ENCODE assay signal across 1 cellular context in the genomic region with DNA sequence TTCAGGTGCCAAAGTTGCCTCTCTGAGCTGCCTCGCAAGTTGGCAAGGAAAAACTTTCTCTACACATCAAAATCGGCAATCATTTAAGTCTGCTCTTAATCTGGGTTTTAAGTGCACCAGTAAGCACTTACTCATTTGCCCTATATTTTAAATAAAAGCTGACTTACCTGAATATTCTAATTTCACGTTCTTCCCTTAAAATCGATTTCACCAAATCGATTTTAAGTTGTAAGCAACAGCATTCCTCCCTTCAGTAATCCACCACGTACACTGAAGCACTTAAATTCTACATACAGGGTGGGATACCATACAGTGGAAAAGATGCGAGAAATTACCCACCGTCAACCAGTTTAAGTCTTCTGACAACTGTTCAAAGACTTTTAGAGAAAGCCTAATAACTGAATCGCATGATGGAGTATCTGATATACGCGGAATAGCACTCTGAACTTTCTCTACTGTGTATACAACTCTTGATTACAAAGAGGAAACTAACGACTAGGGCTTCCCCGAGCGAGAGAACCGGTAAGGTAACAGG.
TF ChIP-seq lines count a peak whose summit lies in the region.

No MANE protein-coding gene starts in this region.

TF ChIP-seq in WTC11, 78 proteins besides CTCF, POLR2A, EP300 and RAD21 (continued from another document):
- TF ChIP-seq, protein P1, sequence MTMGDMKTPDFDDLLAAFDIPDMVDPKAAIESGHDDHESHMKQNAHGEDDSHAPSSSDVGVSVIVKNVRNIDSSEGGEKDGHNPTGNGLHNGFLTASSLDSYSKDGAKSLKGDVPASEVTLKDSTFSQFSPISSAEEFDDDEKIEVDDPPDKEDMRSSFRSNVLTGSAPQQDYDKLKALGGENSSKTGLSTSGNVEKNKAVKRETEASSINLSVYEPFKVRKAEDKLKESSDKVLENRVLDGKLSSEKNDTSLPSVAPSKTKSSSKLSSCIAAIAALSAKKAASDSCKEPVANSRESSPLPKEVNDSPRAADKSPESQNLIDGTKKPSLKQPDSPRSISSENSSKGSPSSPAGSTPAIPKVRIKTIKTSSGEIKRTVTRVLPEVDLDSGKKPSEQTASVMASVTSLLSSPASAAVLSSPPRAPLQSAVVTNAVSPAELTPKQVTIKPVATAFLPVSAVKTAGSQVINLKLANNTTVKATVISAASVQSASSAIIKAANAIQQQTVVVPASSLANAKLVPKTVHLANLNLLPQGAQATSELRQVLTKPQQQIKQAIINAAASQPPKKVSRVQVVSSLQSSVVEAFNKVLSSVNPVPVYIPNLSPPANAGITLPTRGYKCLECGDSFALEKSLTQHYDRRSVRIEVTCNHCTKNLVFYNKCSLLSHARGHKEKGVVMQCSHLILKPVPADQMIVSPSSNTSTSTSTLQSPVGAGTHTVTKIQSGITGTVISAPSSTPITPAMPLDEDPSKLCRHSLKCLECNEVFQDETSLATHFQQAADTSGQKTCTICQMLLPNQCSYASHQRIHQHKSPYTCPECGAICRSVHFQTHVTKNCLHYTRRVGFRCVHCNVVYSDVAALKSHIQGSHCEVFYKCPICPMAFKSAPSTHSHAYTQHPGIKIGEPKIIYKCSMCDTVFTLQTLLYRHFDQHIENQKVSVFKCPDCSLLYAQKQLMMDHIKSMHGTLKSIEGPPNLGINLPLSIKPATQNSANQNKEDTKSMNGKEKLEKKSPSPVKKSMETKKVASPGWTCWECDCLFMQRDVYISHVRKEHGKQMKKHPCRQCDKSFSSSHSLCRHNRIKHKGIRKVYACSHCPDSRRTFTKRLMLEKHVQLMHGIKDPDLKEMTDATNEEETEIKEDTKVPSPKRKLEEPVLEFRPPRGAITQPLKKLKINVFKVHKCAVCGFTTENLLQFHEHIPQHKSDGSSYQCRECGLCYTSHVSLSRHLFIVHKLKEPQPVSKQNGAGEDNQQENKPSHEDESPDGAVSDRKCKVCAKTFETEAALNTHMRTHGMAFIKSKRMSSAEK (CRISPR knock-in tag; IDR thresholded peaks at IDR 0.05; ENCODE audit: borderline replicate concordance) = no peak
- TF ChIP-seq MYBL2 (CRISPR knock-in tag; IDR thresholded peaks at IDR 0.05) (no peak), EMX1 (CRISPR knock-in tag; IDR thresholded peaks at IDR 0.05) (no peak)
- TF ChIP-seq, protein P2, sequence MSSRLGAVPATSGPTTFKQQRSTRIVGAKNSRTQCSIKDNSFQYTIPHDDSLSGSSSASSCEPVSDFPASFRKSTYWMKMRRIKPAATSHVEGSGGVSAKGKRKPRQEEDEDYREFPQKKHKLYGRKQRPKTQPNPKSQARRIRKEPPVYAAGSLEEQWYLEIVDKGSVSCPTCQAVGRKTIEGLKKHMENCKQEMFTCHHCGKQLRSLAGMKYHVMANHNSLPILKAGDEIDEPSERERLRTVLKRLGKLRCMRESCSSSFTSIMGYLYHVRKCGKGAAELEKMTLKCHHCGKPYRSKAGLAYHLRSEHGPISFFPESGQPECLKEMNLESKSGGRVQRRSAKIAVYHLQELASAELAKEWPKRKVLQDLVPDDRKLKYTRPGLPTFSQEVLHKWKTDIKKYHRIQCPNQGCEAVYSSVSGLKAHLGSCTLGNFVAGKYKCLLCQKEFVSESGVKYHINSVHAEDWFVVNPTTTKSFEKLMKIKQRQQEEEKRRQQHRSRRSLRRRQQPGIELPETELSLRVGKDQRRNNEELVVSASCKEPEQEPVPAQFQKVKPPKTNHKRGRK (CRISPR knock-in tag; IDR thresholded peaks at IDR 0.05; ENCODE audit: borderline replicate concordance) = no peak
TF ChIP-seq in WTC11: peak in this region for 0.
